In the genomic region with DNA sequence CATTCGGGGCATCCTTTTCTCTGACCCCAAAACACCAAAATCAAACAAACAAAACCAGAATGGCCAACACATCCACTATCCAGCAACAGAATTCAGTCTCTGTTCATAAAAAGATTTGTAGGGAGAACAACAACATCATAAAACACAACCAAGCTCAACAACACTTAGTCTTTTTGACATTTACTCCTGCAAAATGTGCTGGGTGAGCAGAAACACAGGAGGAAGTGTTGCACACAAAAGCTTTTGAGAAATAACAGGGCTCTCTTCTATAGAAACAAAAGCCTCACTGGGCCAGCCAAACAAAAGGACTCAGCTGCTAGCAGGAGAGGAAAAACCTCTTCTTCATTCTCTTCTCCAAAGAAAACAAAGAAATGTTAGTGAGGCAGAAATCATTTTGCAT, we compare ENCODE assay signal across 15 cellular contexts.
A peak's percentile ranks its signal among the peaks of the same experiment; 100 is the strongest.
DNase-seq lines count a peak whose midpoint lies in the region; ATAC-seq and FAIRE-seq lines count a peak whose summit lies in the region.
"Had no signal": no experiment of that assay in that cellular context is flagged by ENCODE, and none has a peak within 500 bp of the region (broad histone marks: within the 10 kb centered on the region; RNA-seq: fewer than 3 reads in every experiment).

No MANE protein-coding gene starts in this region.

- no peak for ATAC-seq in HG02763 (IDR thresholded peaks at IDR 0.05; ENCODE audit: unreplicated experiment)

- H3K36me3 ChIP-seq in H7 (replicated peaks; ENCODE audit: control insufficient read depth, insufficient read depth, low read length) (no peaks in the 10 kb centered on the region), MG63 (no peaks in the 10 kb centered on the region)
- H3K36me3 ChIP-seq: thoracic aorta had no signal

- DNase-seq in H7, result peak; percentile 2
- peak; percentile 39 for DNase-seq in amniotic epithelial cell (ENCODE audit: low read depth)
- peak; percentile 91 for DNase-seq in globus pallidus (ENCODE audit: low spot score)
- peak; percentile 9 for DNase-seq in occipital lobe (lab: John Stamatoyannopoulos, UW)
- no peak for DNase-seq in MG63
- no peak for DNase-seq in HTR-8/SVneo (ENCODE audit: insufficient read length, low spot score)
- no peak for DNase-seq in central memory CD4-positive, alpha-beta T cell
- DNase-seq: activated B cell treated with CpG ODN at 0.5 μM for 24 hours; activated naive CD4-positive, alpha-beta T cell treated with anti-CD3 and anti-CD28 coated beads, Interleukin-2, amount 10 ng/mL, durations not matched to agents 7 days and 5 days; cerebellar nuclear complex; DMS79; stimulated activated CD4-positive, alpha-beta T cell treated with anti-CD3 and anti-CD28 coated beads, Interleukin-15, amount 100 ng/mL, for 24 hours; SW 1271 had no signal

- H3K4me3 ChIP-seq in H7 (ENCODE audit: insufficient read depth, low read depth, low read length) (no peak overlapping the region), MG63 (no peak overlapping the region)
- H3K4me3 ChIP-seq: thoracic aorta had no signal

- no peaks in the 10 kb centered on the region for H3K9me3 ChIP-seq in MG63
- H3K9me3 ChIP-seq: thoracic aorta had no signal

- H3K27me3 ChIP-seq in H7 (ENCODE audit: control insufficient read depth, insufficient read depth, low read length) (no peaks in the 10 kb centered on the region), MG63 (no peaks in the 10 kb centered on the region)

- FAIRE-seq in HTR-8/SVneo (lab: Jason Lieb, UNC), result no peak

Comparison
In these comparisons a context has a peak if more than half of its experiments do, and no peak if none do; other contexts are left out.
1. DNase-seq: peak in H7 (single experiment), amniotic epithelial cell (single experiment), globus pallidus (single experiment) and occipital lobe (single experiment); none in MG63 (single experiment), HTR-8/SVneo (single experiment) and central memory CD4-positive, alpha-beta T cell (single experiment).